8 cellular contexts compared by ENCODE assay signal in genomic region chr10:50067546-50068351, GRCh38. TPM values are rescaled to one million over a fixed set of nuclear protein-coding genes. Genes with fewer than 3 reads are reported as not detected.
DNase-seq lines count a peak whose midpoint lies in the region; ATAC-seq and TF ChIP-seq lines count a peak whose summit lies in the region.
"Not testable (repeated sequence)": the region's sequence is repeated elsewhere in the genome, so short reads cannot be mapped to it uniquely, and the experiment has no call there.

WASHC2A (plus strand) TSS chr10:50067954; CDS start chr10:50068006, 52 bp downstream.

- not testable (repeated sequence) for H3K27me3 Mint-ChIP-seq in activated CD4-positive, alpha-beta memory T cell treated with anti-CD3 and anti-CD28 coated beads for 36 hours

- WGBS in right lobe of liver (ENCODE audit: insufficient coverage, low coverage, low lambda C conversion rate, missing lambda C conversion rate): 0% methylated on average over 17 of the region's 73 CpGs

- peak within 1 kb of the TSS; percentile 73 for H3K4me3 Mint-ChIP-seq in activated CD4-positive, alpha-beta memory T cell treated with anti-CD3 and anti-CD28 coated beads for 36 hours

- peak in 4 of 56 donors; percentile 10 to 36 (median 17) for TF ChIP-seq CTCF in dorsolateral prefrontal cortex (IDR thresholded peaks at IDR 0.05 in 54 of 56, conservative IDR thresholded peaks at IDR 0.05 in 2 of 56; ENCODE audit: low read depth in 1 of 56, partially characterized antibody in 56 of 56)
- TF ChIP-seq CTCF in right lobe of liver (IDR thresholded peaks at IDR 0.05): not testable (repeated sequence)

- DNase-seq in C1 segment of cervical spinal cord (lab: John Stamatoyannopoulos, UW) (peak; percentile 0 to 92 (median 79)), NCI-H82 (lab: John Stamatoyannopoulos, UW) (peak; percentile 85), dorsolateral prefrontal cortex (peak; percentile 72 to 91 (median 88)), right lobe of liver (peak; percentile 83 to 93 (median 87))
- DNase-seq in activated CD4-positive, alpha-beta memory T cell treated with anti-CD3 and anti-CD28 coated beads for 36 hours: peak; percentile 97
- peak; percentile 87 for DNase-seq in stimulated activated CD4-positive, alpha-beta T cell treated with anti-CD3 and anti-CD28 coated beads, Interleukin-4, amount 100 ng/mL, for 24 hours

- CTCF ChIA-PET in activated CD4-positive, alpha-beta memory T cell treated with anti-CD3 and anti-CD28 coated beads for 36 hours (lab: Charles Lee): interaction anchor here (0.8 kb wide), 1 partner anchor 127 kb away, joined by 3 read pairs; no protein-coding TSS in a partner anchor

- peak within 1 kb of the TSS; percentile 36 to 94 (median 74) for H3K4me3 ChIP-seq in dorsolateral prefrontal cortex
- peak within 1 kb of the TSS; percentile 65 to 83 (median 80) for H3K4me3 ChIP-seq in right lobe of liver

- not testable (repeated sequence) for H3K36me3 Mint-ChIP-seq in activated CD4-positive, alpha-beta memory T cell treated with anti-CD3 and anti-CD28 coated beads for 36 hours

- not testable (repeated sequence) for H3K9me3 Mint-ChIP-seq in activated CD4-positive, alpha-beta memory T cell treated with anti-CD3 and anti-CD28 coated beads for 36 hours

- peak within 1 kb of the TSS in 50 of 59 donors; percentile 19 to 91 (median 74) for H3K27ac ChIP-seq in dorsolateral prefrontal cortex
- H3K27ac ChIP-seq in right lobe of liver: peak within 1 kb of the TSS; percentile 24 to 72 (median 69)

- not testable (repeated sequence) for H3K4me1 ChIP-seq in right lobe of liver

- H3K27ac Mint-ChIP-seq in activated CD4-positive, alpha-beta memory T cell treated with anti-CD3 and anti-CD28 coated beads for 36 hours: peak within 1 kb of the TSS; percentile 65

- ATAC-seq in GM19395 (IDR thresholded peaks at IDR 0.05; ENCODE audit: unreplicated experiment): peak; percentile 86
- peak; percentile 91 for ATAC-seq in HG03520 (IDR thresholded peaks at IDR 0.05; ENCODE audit: unreplicated experiment)
- peak; percentile 95 to 98 (median 96) for ATAC-seq in right lobe of liver

- H3K36me3 ChIP-seq in right lobe of liver: not testable (repeated sequence)

- intact Hi-C loops in activated CD4-positive, alpha-beta memory T cell treated with anti-CD3 and anti-CD28 coated beads for 36 hours (cut with micrococcal nuclease); dorsolateral prefrontal cortex (cut with DNase I); right lobe of liver (cut with DNase I): not testable (repeated sequence)

- H3K9me3 ChIP-seq in right lobe of liver: not testable (repeated sequence)

- peaks cover 10% of the 10 kb centered on the region for H3K4me1 Mint-ChIP-seq in activated CD4-positive, alpha-beta memory T cell treated with anti-CD3 and anti-CD28 coated beads for 36 hours (ENCODE audit: low read depth)

- H3K27me3 ChIP-seq in dorsolateral prefrontal cortex, right lobe of liver: not testable (repeated sequence)

- TF ChIP-seq POLR2A in right lobe of liver (IDR thresholded peaks at IDR 0.05): peak; percentile 43

- POLR2A ChIA-PET in activated CD4-positive, alpha-beta memory T cell treated with anti-CD3 and anti-CD28 coated beads for 36 hours (lab: Charles Lee): interaction anchor here (0.6 kb wide), 1 partner anchor 314 kb away, joined by 4 read pairs; no protein-coding TSS in a partner anchor

RNA-seq across cellular contexts. Expression of gene WASHC2A, which starts in this region (rescaled TPM):
- 10 to 100 TPM; 22.2 to 22.5 TPM for total RNA-seq in activated CD4-positive, alpha-beta memory T cell treated with anti-CD3 and anti-CD28 coated beads for 36 hours
- 10 to 100 TPM; 23.5 to 69.2 (median 53.5) TPM for total RNA-seq in dorsolateral prefrontal cortex
- 10 to 100 TPM in 5 of 6 experiments, 1 to 10 TPM in 1; 9.5 to 26.1 (median 19.7) TPM for total RNA-seq in right lobe of liver

Comparison
In these comparisons a context has a peak if more than half of its experiments do, and no peak if none do; other contexts are left out.
1. Peak in every context shown above with its lines: DNase-seq, ATAC-seq, H3K4me3 ChIP-seq and H3K27ac ChIP-seq.